Comparison of ENCODE assay signal across 1 cellular context in genomic region chr9:83920942-83921707, GRCh38.
TF ChIP-seq lines count a peak whose summit lies in the region.

Gene KIF27, minus strand, starts transcription at chr9:83921432. Its CDS starts 5,841 bp downstream, at chr9:83915591.

TF ChIP-seq in SK-N-SH, 30 proteins besides CTCF, POLR2A, EP300 and RAD21 (continued from another document):
- TF ChIP-seq, protein P1, sequence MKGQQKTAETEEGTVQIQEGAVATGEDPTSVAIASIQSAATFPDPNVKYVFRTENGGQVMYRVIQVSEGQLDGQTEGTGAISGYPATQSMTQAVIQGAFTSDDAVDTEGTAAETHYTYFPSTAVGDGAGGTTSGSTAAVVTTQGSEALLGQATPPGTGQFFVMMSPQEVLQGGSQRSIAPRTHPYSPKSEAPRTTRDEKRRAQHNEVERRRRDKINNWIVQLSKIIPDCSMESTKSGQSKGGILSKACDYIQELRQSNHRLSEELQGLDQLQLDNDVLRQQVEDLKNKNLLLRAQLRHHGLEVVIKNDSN (IDR thresholded peaks at IDR 0.05; ENCODE audit: borderline replicate concordance, low read depth): no peak
- TF ChIP-seq MEF2A (IDR thresholded peaks at IDR 0.05; ENCODE audit: borderline replicate concordance, low read depth) (no peak), RFX5 (IDR thresholded peaks at IDR 0.05; ENCODE audit: low read length) (no peak), FOXM1 (IDR thresholded peaks at IDR 0.05; ENCODE audit: low read depth) (no peak), POLR2AphosphoS5 (IDR thresholded peaks at IDR 0.05; ENCODE audit: low read depth, low read length) (peak; percentile 94), JUND (IDR thresholded peaks at IDR 0.05) (no peak), NFIC (IDR thresholded peaks at IDR 0.05; ENCODE audit: borderline replicate concordance) (no peak), MXI1 (IDR thresholded peaks at IDR 0.05; ENCODE audit: low read depth, low read length) (peak; percentile 70), RXRA (IDR thresholded peaks at IDR 0.05; ENCODE audit: borderline replicate concordance, low read depth) (no peak), SMC3 (IDR thresholded peaks at IDR 0.05; ENCODE audit: low read depth, low read length) (no peak), GATA2 (CRISPR knock-in tag; IDR thresholded peaks at IDR 0.05) (no peak), SIN3A (IDR thresholded peaks at IDR 0.05; ENCODE audit: borderline replicate concordance, low read depth, low read length) (peak; percentile 89; the same call in 1 of the 2 replicates), TEAD4 (IDR thresholded peaks at IDR 0.05; ENCODE audit: borderline replicate concordance, insufficient read depth) (no peak), USF2 (IDR thresholded peaks at IDR 0.05; ENCODE audit: borderline replicate concordance, low read depth, low read length) (no peak), GABPA (IDR thresholded peaks at IDR 0.05; ENCODE audit: low read depth) (peak; percentile 70), NRF1 (IDR thresholded peaks at IDR 0.05; ENCODE audit: low read depth, low read length) (peak; percentile 69)
- TF ChIP-seq, protein P2, sequence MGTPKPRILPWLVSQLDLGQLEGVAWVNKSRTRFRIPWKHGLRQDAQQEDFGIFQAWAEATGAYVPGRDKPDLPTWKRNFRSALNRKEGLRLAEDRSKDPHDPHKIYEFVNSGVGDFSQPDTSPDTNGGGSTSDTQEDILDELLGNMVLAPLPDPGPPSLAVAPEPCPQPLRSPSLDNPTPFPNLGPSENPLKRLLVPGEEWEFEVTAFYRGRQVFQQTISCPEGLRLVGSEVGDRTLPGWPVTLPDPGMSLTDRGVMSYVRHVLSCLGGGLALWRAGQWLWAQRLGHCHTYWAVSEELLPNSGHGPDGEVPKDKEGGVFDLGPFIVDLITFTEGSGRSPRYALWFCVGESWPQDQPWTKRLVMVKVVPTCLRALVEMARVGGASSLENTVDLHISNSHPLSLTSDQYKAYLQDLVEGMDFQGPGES (IDR thresholded peaks at IDR 0.05; ENCODE audit: low read depth, low read length): no peak
- TF ChIP-seq, protein P3, sequence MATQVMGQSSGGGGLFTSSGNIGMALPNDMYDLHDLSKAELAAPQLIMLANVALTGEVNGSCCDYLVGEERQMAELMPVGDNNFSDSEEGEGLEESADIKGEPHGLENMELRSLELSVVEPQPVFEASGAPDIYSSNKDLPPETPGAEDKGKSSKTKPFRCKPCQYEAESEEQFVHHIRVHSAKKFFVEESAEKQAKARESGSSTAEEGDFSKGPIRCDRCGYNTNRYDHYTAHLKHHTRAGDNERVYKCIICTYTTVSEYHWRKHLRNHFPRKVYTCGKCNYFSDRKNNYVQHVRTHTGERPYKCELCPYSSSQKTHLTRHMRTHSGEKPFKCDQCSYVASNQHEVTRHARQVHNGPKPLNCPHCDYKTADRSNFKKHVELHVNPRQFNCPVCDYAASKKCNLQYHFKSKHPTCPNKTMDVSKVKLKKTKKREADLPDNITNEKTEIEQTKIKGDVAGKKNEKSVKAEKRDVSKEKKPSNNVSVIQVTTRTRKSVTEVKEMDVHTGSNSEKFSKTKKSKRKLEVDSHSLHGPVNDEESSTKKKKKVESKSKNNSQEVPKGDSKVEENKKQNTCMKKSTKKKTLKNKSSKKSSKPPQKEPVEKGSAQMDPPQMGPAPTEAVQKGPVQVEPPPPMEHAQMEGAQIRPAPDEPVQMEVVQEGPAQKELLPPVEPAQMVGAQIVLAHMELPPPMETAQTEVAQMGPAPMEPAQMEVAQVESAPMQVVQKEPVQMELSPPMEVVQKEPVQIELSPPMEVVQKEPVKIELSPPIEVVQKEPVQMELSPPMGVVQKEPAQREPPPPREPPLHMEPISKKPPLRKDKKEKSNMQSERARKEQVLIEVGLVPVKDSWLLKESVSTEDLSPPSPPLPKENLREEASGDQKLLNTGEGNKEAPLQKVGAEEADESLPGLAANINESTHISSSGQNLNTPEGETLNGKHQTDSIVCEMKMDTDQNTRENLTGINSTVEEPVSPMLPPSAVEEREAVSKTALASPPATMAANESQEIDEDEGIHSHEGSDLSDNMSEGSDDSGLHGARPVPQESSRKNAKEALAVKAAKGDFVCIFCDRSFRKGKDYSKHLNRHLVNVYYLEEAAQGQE (IDR thresholded peaks at IDR 0.05; ENCODE audit: low read depth, low read length): no peak
TF ChIP-seq in SK-N-SH: peak in this region for 10.
